ENCODE assay signal across 8 cellular contexts in the genomic region with DNA sequence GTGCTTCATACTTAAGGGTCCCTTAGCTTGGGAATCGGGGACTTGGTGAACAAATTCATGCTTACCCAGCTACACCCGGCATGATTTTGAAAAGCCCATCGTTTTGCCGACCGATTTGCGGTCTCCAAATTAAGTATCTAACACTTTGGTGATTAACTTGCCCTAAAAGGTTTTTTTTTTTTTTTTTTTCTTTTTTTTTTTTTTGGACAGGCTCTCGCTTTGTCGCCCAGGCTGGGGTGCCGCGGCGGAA. TPM values are rescaled to one million over a fixed set of nuclear protein-coding genes. Genes with fewer than 3 reads are reported as not detected.
DNase-seq lines count a peak whose midpoint lies in the region; ATAC-seq and TF ChIP-seq lines count a peak whose summit lies in the region.

No MANE protein-coding gene starts in this region.

- peak overlapping the region; percentile 77 to 80 for H3K4me3 ChIP-seq in DND-41 (ENCODE audit: low read depth in 1 of 2, low read length in 2 of 2)
- H3K4me3 ChIP-seq in PC-9, result peak overlapping the region; percentile 89
- peak overlapping the region; percentile 71 for H3K4me3 ChIP-seq in epithelial cell of proximal tubule (ENCODE audit: low read depth, low read length)
- H3K4me3 ChIP-seq in trophoblast cell (ENCODE audit: low read depth, low read length), result peak overlapping the region; percentile 76

- no peaks in the 10 kb centered on the region for H3K9me2 ChIP-seq in PC-9 (ENCODE audit: insufficient read depth)

- WGBS in trophoblast cell (ENCODE audit: extremely low coverage, insufficient coverage, insufficient read length), result no CpG with 5 or more reads among the region's 11 CpGs

- peaks cover 20% of the 10 kb centered on the region for H3K79me1 ChIP-seq in trophoblast cell (ENCODE audit: low read length)

- peak overlapping the region; percentile 99 for H2BK120ac ChIP-seq in trophoblast cell (ENCODE audit: insufficient read depth, low read length, poor library complexity)

- CTCF ChIA-PET in PC-9 (lab: Charles Lee), result interaction anchor here (0.5 to 1.7 kb wide), 6 partner anchors 9 to 113 kb away, joined by 3 to 17 read pairs (median 8); no protein-coding TSS in a partner anchor

- peak overlapping the region; percentile 94 for H3K27ac ChIP-seq in DND-41 (ENCODE audit: low read length)
- peak overlapping the region; percentile 82 for H3K27ac ChIP-seq in PC-9
- peak overlapping the region; percentile 98 for H3K27ac ChIP-seq in trophoblast cell (ENCODE audit: low read depth, low read length)

- H2AK5ac ChIP-seq in trophoblast cell (ENCODE audit: low read length), result peak overlapping the region; percentile 90

- in situ Hi-C loops in GM13976 (cut with MboI; ENCODE audit: low sequenced_read_pairs, unreplicated experiment), result no loop called here

- H3F3A ChIP-seq in PC-9 (ENCODE audit: insufficient read depth, low read depth), result peaks cover 42% of the 10 kb centered on the region

- peak overlapping the region; percentile 99 for H2BK5ac ChIP-seq in trophoblast cell (ENCODE audit: low read depth, low read length, poor library complexity)

- peak overlapping the region; percentile 95 for H3K4ac ChIP-seq in trophoblast cell (ENCODE audit: low read depth, low read length)

- peak overlapping the region; percentile 98 for H3K14ac ChIP-seq in trophoblast cell (ENCODE audit: low read length)

- peak overlapping the region; percentile 99 for H4K12ac ChIP-seq in trophoblast cell (ENCODE audit: low read depth, low read length)

- H3K27me3 ChIP-seq in DND-41 (ENCODE audit: insufficient read depth, low read length, poor library complexity), result no peaks in the 10 kb centered on the region
- no peaks in the 10 kb centered on the region for H3K27me3 ChIP-seq in PC-9 (ENCODE audit: insufficient read depth, low read depth)
- H3K27me3 ChIP-seq in trophoblast cell (ENCODE audit: insufficient read depth, low read length), result no peaks in the 10 kb centered on the region

- H4K20me1 ChIP-seq in DND-41 (ENCODE audit: insufficient read depth, low read length) (peaks cover 37% of the 10 kb centered on the region), PC-9 (ENCODE audit: insufficient read depth) (peaks cover 36% of the 10 kb centered on the region)

- no peak overlapping the region for H3K23ac ChIP-seq in trophoblast cell (ENCODE audit: low read length)

- TF ChIP-seq CTCF in DND-41 (IDR thresholded peaks at IDR 0.05; ENCODE audit: borderline replicate concordance, extremely low read depth, low read length, poor library complexity, severe bottlenecking) (no peak), PC-9 (conservative IDR thresholded peaks at IDR 0.05) (no peak), epithelial cell of proximal tubule (conservative IDR thresholded peaks at IDR 0.05; ENCODE audit: low read depth, low read length) (no peak), GM13976 (IDR thresholded peaks at IDR 0.05; ENCODE audit: borderline replicate concordance, control extremely low read depth, extremely low read depth, insufficient read depth, missing control alignments) (no peak)

- BruUV-seq in PC-9 (replicated peaks; lab: Mats Ljungman, UMichigan), result TSS peak; percentile 70

- DNase-seq in DND-41 (no peak), PC-9 (no peak), epithelial cell of proximal tubule (ENCODE audit: low read depth) (no peak), trophoblast cell (no peak), DMS114 treated with DMSO at 0.1 percent for 48 hours (lab: John Stamatoyannopoulos, UW; ENCODE audit: unreplicated experiment) (no peak), GM13976 (ENCODE audit: low spot score) (no peak)
- DNase-seq in activated CD4-positive, alpha-beta T cell treated with anti-CD3 and anti-CD28 coated beads for 4 hours, result no peak

- H3K18ac ChIP-seq in trophoblast cell (ENCODE audit: low read length), result peak overlapping the region; percentile 98

- H2BK12ac ChIP-seq in trophoblast cell (ENCODE audit: low read length), result peak overlapping the region; percentile 52

- no peak for ATAC-seq in DND-41 (ENCODE audit: insufficient read depth, low read depth)
- no peak for ATAC-seq in HG02642 (IDR thresholded peaks at IDR 0.05; ENCODE audit: poor library complexity, unreplicated experiment)

- peaks cover 53% of the 10 kb centered on the region for H3K79me2 ChIP-seq in DND-41 (ENCODE audit: insufficient read depth, low read length)
- peaks cover 52% of the 10 kb centered on the region for H3K79me2 ChIP-seq in PC-9 (ENCODE audit: low read depth)
- peaks cover 21% of the 10 kb centered on the region for H3K79me2 ChIP-seq in trophoblast cell (ENCODE audit: control insufficient read depth, insufficient read depth, low read length, poor library complexity)

- peak overlapping the region; percentile 100 for H4K8ac ChIP-seq in trophoblast cell (ENCODE audit: low read depth, low read length)

- H3K4me2 ChIP-seq in DND-41 (ENCODE audit: insufficient read depth, low read length), result peak overlapping the region; percentile 94
- H3K4me2 ChIP-seq in PC-9, result peak overlapping the region; percentile 93
- peak overlapping the region; percentile 62 for H3K4me2 ChIP-seq in trophoblast cell (ENCODE audit: low read length)

- peak overlapping the region; percentile 60 for H2AFZ ChIP-seq in DND-41 (ENCODE audit: low read depth, low read length)
- H2AFZ ChIP-seq in PC-9, result peak overlapping the region; percentile 92
- peak overlapping the region; percentile 95 for H2AFZ ChIP-seq in trophoblast cell (ENCODE audit: insufficient read depth, low read length, poor library complexity)

- peak overlapping the region; percentile 96 for H4K91ac ChIP-seq in trophoblast cell (ENCODE audit: low read depth, low read length)

- H3K9me3 ChIP-seq in DND-41 (ENCODE audit: insufficient read depth, low read length, severe bottlenecking) (no peaks in the 10 kb centered on the region), PC-9 (ENCODE audit: insufficient read depth, low read depth) (no peaks in the 10 kb centered on the region), trophoblast cell (ENCODE audit: insufficient read depth, low read depth, low read length) (no peaks in the 10 kb centered on the region)

- peaks cover 38% of the 10 kb centered on the region for H3K36me3 ChIP-seq in DND-41 (ENCODE audit: insufficient read depth, low read length)
- peaks cover 36% of the 10 kb centered on the region for H3K36me3 ChIP-seq in PC-9 (ENCODE audit: low read depth)
- peaks cover 9 to 23% of the 10 kb centered on the region in 2 experiments for H3K36me3 ChIP-seq in trophoblast cell (ENCODE audit: control insufficient read depth in 1 of 2, insufficient read depth in 2 of 2, low read length in 2 of 2)

- H3K4me1 ChIP-seq in DND-41 (ENCODE audit: insufficient read depth, low read length) (peaks cover 52% of the 10 kb centered on the region), PC-9 (replicated peaks; ENCODE audit: insufficient read depth) (peaks cover 36% of the 10 kb centered on the region), trophoblast cell (ENCODE audit: control insufficient read depth in 1 of 2, insufficient read depth in 2 of 2, low read length in 2 of 2) (peaks cover 22% of the 10 kb centered on the region in 2 experiments)

- POLR2A ChIA-PET in PC-9 (lab: Charles Lee; ENCODE audit: unreplicated experiment), result interaction anchor here (0.6 to 0.9 kb wide), 8 partner anchors 9 to 327 kb away, joined by 3 to 42 read pairs (median 13); no protein-coding TSS in a partner anchor

- H3K9ac ChIP-seq in DND-41 (ENCODE audit: low read depth, low read length), result peak overlapping the region; percentile 99
- peak overlapping the region; percentile 88 for H3K9ac ChIP-seq in trophoblast cell (ENCODE audit: low read length)

- intact Hi-C loops in PC-9 (cut with micrococcal nuclease; ENCODE audit: unreplicated experiment), result loop anchor here (1.0 to 10.0 kb wide), 8 partner anchors 9 to 1247 kb away; a partner anchor contains a TSS

RNA-seq across cellular contexts. Expression of a gene that starts 0.8 kb away (rescaled TPM):
- 1,314 and 1,931 TPM in 2 replicates for total RNA-seq in PC-9 (2021)
- 615 and 1,253 TPM in 2 replicates for total RNA-seq in epithelial cell of proximal tubule
- polyA plus RNA-seq in trophoblast cell (2013), result 699 and 726 TPM in 2 replicates

RNA-seq across cellular contexts. Expression of a gene that starts 52.0 kb away (rescaled TPM):
- total RNA-seq in PC-9 (2021) (62.2 and 93.5 TPM in 2 replicates), epithelial cell of proximal tubule (12.4 and 13.8 TPM in 2 replicates)
- polyA plus RNA-seq in trophoblast cell (2013), result 17.9 and 18.4 TPM in 2 replicates
